ENCODE assay signal across 15 cellular contexts in genomic region chr6:1739220-1739619, GRCh38.
DNase-seq lines count a peak whose midpoint lies in the region; ATAC-seq and TF ChIP-seq lines count a peak whose summit lies in the region.
"Had no signal": no experiment of that assay in that cellular context is flagged by ENCODE, and none has a peak within 500 bp of the region (broad histone marks: within the 10 kb centered on the region; RNA-seq: fewer than 3 reads in every experiment).

No MANE protein-coding gene starts in this region.

- H3K27ac ChIP-seq in transverse colon = no peak overlapping the region
- H3K27ac ChIP-seq in naive thymus-derived CD4-positive, alpha-beta T cell (ENCODE audit: low read depth, low read length) = no peak overlapping the region
- H3K27ac ChIP-seq: colonic mucosa had no signal

- H3K4me1 Mint-ChIP-seq in naive thymus-derived CD4-positive, alpha-beta T cell = peaks cover 0 to 3% (median 0%) of the 10 kb centered on the region in 7 donors

- intact Hi-C loops in transverse colon (cut with DNase I; ENCODE audit: low total_unique reads) = no loop called here
- intact Hi-C loops in naive thymus-derived CD4-positive, alpha-beta T cell (cut with micrococcal nuclease) = no loop called here

- 53 to 60% methylated on average over 2 to 8 of the region's 9 CpGs for WGBS in transverse colon (ENCODE audit: low coverage in 1 of 2), 2 donors

- no peaks in the 10 kb centered on the region for H3K9me3 ChIP-seq in transverse colon
- H3K9me3 ChIP-seq in naive thymus-derived CD4-positive, alpha-beta T cell (ENCODE audit: control insufficient read depth in 2 of 3, low read length in 3 of 3) = no peaks in the 10 kb centered on the region
- H3K9me3 ChIP-seq: colonic mucosa had no signal

- H3K9me3 Mint-ChIP-seq in naive thymus-derived CD4-positive, alpha-beta T cell = no peaks in the 10 kb centered on the region
- H3K9me3 Mint-ChIP-seq: T-helper 1 cell treated with Interleukin-12 subunit alpha and Interleukin-12 subunit beta and Interleukin-4 antibody, amounts not matched to agents 30 μg/mL and 1 μg/mL, for 36 hours had no signal

- no peaks in the 10 kb centered on the region for H3K27me3 ChIP-seq in transverse colon
- no peaks in the 10 kb centered on the region for H3K27me3 ChIP-seq in naive thymus-derived CD4-positive, alpha-beta T cell (ENCODE audit: control insufficient read depth in 2 of 2, insufficient read depth in 2 of 2, low read length in 2 of 2)
- H3K27me3 ChIP-seq: colonic mucosa had no signal

- CTCF ChIA-PET in naive thymus-derived CD4-positive, alpha-beta T cell (lab: Charles Lee) = no interaction called here

- H3K4me3 Mint-ChIP-seq in naive thymus-derived CD4-positive, alpha-beta T cell = no peak overlapping the region
- H3K4me3 Mint-ChIP-seq: activated naive CD8-positive, alpha-beta T cell; nephron progenitor cell; T-helper 1 cell treated with Interleukin-12 subunit alpha and Interleukin-12 subunit beta and Interleukin-4 antibody, amounts not matched to agents 30 μg/mL and 1 μg/mL, for 36 hours had no signal

- no peak for TF ChIP-seq EP300 in transverse colon (IDR thresholded peaks at IDR 0.05; ENCODE audit: low read depth)

- no peak for TF ChIP-seq CTCF in transverse colon (IDR thresholded peaks at IDR 0.05)

- TF ChIP-seq POLR2A in transverse colon (IDR thresholded peaks at IDR 0.05) = no peak

- POLR2A ChIA-PET in naive thymus-derived CD4-positive, alpha-beta T cell (lab: Charles Lee) = no interaction called here

- peak; percentile 30 for ATAC-seq in GM19043 (IDR thresholded peaks at IDR 0.05; ENCODE audit: low read depth, unreplicated experiment)
- peak; percentile 20 for ATAC-seq in HG02571 (IDR thresholded peaks at IDR 0.05; ENCODE audit: unreplicated experiment)
- peak; percentile 52 for ATAC-seq in HG03175 (IDR thresholded peaks at IDR 0.05; ENCODE audit: unreplicated experiment)
- no peak for ATAC-seq in naive thymus-derived CD4-positive, alpha-beta T cell

- peak; percentile 18 for DNase-seq in transverse colon
- DNase-seq in NCI-H2081 (lab: John Stamatoyannopoulos, UW) = no peak
- no peak for DNase-seq in naive thymus-derived CD4-positive, alpha-beta T cell
- no peak for DNase-seq in SHP77 (lab: John Stamatoyannopoulos, UW)
- DNase-seq in cerebellar nuclear complex (lab: John Stamatoyannopoulos, UW) = no peak
- DNase-seq: colonic mucosa; NCI-H2029; nephron progenitor cell; stimulated activated CD8-positive, alpha-beta memory T cell treated with anti-CD3 and anti-CD28 coated beads, Interleukin-4, amount 100 ng/mL, for 48 hours had no signal

- H3K4me3 ChIP-seq in transverse colon = no peak overlapping the region
- no peak overlapping the region for H3K4me3 ChIP-seq in naive thymus-derived CD4-positive, alpha-beta T cell (ENCODE audit: low read length)
- H3K4me3 ChIP-seq: colonic mucosa had no signal

- no peaks in the 10 kb centered on the region for H3K27me3 Mint-ChIP-seq in naive thymus-derived CD4-positive, alpha-beta T cell
- H3K27me3 Mint-ChIP-seq: activated naive CD8-positive, alpha-beta T cell; IgD-negative memory B cell had no signal

- H3K36me3 Mint-ChIP-seq in naive thymus-derived CD4-positive, alpha-beta T cell = peaks cover 0 to 23% (median 4%) of the 10 kb centered on the region in 5 donors
- H3K36me3 Mint-ChIP-seq: IgD-negative memory B cell had no signal

- no peaks in the 10 kb centered on the region for H3K36me3 ChIP-seq in transverse colon
- H3K36me3 ChIP-seq in naive thymus-derived CD4-positive, alpha-beta T cell (ENCODE audit: control insufficient read depth in 2 of 3, insufficient read depth in 3 of 3, low read length in 3 of 3) = no peaks in the 10 kb centered on the region
- H3K36me3 ChIP-seq: colonic mucosa had no signal

- in situ Hi-C loops in transverse colon (cut with MboI; ENCODE audit: low pct_ligation_motif_present in 1 of 4, low pct_unique_long_range_greater_than_20kb in 1 of 4, low sequenced_read_pairs in 3 of 4) = no loop called here

- H3K27ac Mint-ChIP-seq in naive thymus-derived CD4-positive, alpha-beta T cell = no peak overlapping the region
- H3K27ac Mint-ChIP-seq: activated naive CD8-positive, alpha-beta T cell; nephron progenitor cell; T-helper 1 cell treated with Interleukin-12 subunit alpha and Interleukin-12 subunit beta and Interleukin-4 antibody, amounts not matched to agents 30 μg/mL and 1 μg/mL, for 36 hours had no signal

- no peaks in the 10 kb centered on the region for H3K4me1 ChIP-seq in transverse colon
- no peaks in the 10 kb centered on the region for H3K4me1 ChIP-seq in naive thymus-derived CD4-positive, alpha-beta T cell (ENCODE audit: control insufficient read depth in 2 of 2, insufficient read depth in 2 of 2, low read length in 2 of 2)
- H3K4me1 ChIP-seq: colonic mucosa had no signal
